In genomic region chr1:116908821-116909510, GRCh38 we compare ENCODE assay signal across 8 cellular contexts. TPM values are rescaled to one million over a fixed set of nuclear protein-coding genes. Genes with fewer than 3 reads are reported as not detected.
DNase-seq lines count a peak whose midpoint lies in the region; ATAC-seq and TF ChIP-seq lines count a peak whose summit lies in the region.

No MANE protein-coding gene starts in this region.

- WGBS in transverse colon (ENCODE audit: low coverage in 1 of 2), 2 donors: 77 to 80% methylated on average over 3 to 13 of the region's 13 CpGs

- H3K36me3 Mint-ChIP-seq in activated naive CD4-positive, alpha-beta T cell treated with anti-CD3 and anti-CD28 coated beads, Interleukin-2, amount 10 ng/mL, durations not matched to agents 7 days and 5 days: no peaks in the 10 kb centered on the region

- H3K9me3 ChIP-seq in lower lobe of right lung (no peaks in the 10 kb centered on the region), transverse colon (no peaks in the 10 kb centered on the region)

- peaks cover 20% of the 10 kb centered on the region for H3K4me1 ChIP-seq in lower lobe of right lung
- H3K4me1 ChIP-seq in transverse colon: peaks cover 7 to 32% (median 22%) of the 10 kb centered on the region in 4 donors

- H3K27ac Mint-ChIP-seq in activated naive CD4-positive, alpha-beta T cell treated with anti-CD3 and anti-CD28 coated beads, Interleukin-2, amount 10 ng/mL, durations not matched to agents 7 days and 5 days: no peak overlapping the region

- no peak overlapping the region for H3K27ac ChIP-seq in brain microvascular endothelial cell
- H3K27ac ChIP-seq in lower lobe of right lung: peak overlapping the region; percentile 72
- peak overlapping the region; percentile 83 to 94 (median 92) for H3K27ac ChIP-seq in transverse colon

- intact Hi-C loops in lower lobe of right lung (cut with DNase I): no loop called here
- intact Hi-C loops in transverse colon (cut with DNase I; ENCODE audit: low total_unique reads): no loop called here

- H3K27me3 ChIP-seq in brain microvascular endothelial cell (replicated peaks) (no peaks in the 10 kb centered on the region), lower lobe of right lung (ENCODE audit: low read depth) (no peaks in the 10 kb centered on the region), transverse colon (no peaks in the 10 kb centered on the region)

- no peaks in the 10 kb centered on the region for H3K9me3 Mint-ChIP-seq in activated naive CD4-positive, alpha-beta T cell treated with anti-CD3 and anti-CD28 coated beads, Interleukin-2, amount 10 ng/mL, durations not matched to agents 7 days and 5 days

- TF ChIP-seq CTCF in brain microvascular endothelial cell (IDR thresholded peaks at IDR 0.05; ENCODE audit: low read depth, low read length, missing control alignments): no peak
- TF ChIP-seq CTCF in lower lobe of right lung (IDR thresholded peaks at IDR 0.05): no peak
- no peak for TF ChIP-seq CTCF in transverse colon (IDR thresholded peaks at IDR 0.05)

- H3K4me3 ChIP-seq in brain microvascular endothelial cell (ENCODE audit: low read depth, low read length) (peak overlapping the region; percentile 69), lower lobe of right lung (peak overlapping the region; percentile 68), transverse colon (peak overlapping the region in 3 of 4 donors; percentile 71 to 89 (median 79))

- CTCF ChIA-PET in activated naive CD4-positive, alpha-beta T cell treated with anti-CD3 and anti-CD28 coated beads, Interleukin-2, amount 10 ng/mL, durations not matched to agents 7 days and 5 days (lab: Charles Lee): no interaction called here

- peaks cover 23% of the 10 kb centered on the region for H3K27me3 Mint-ChIP-seq in activated naive CD4-positive, alpha-beta T cell treated with anti-CD3 and anti-CD28 coated beads, Interleukin-2, amount 10 ng/mL, durations not matched to agents 7 days and 5 days

- DNase-seq in activated naive CD4-positive, alpha-beta T cell treated with anti-CD3 and anti-CD28 coated beads, Interleukin-2, amount 10 ng/mL, durations not matched to agents 7 days and 5 days: no peak
- no peak for DNase-seq in activated naive CD4-positive, alpha-beta T cell treated with anti-CD3 and anti-CD28 coated beads, Interleukin-2, amount 50 U/mL, for 16 hours
- DNase-seq in brain microvascular endothelial cell: no peak
- DNase-seq in lower lobe of right lung: no peak
- no peak for DNase-seq in transverse colon
- DNase-seq in Kasumi-1 (lab: John Stamatoyannopoulos, UW): no peak
- no peak for DNase-seq in DMS53 (lab: John Stamatoyannopoulos, UW)
- DNase-seq in HuH-7.5 (ENCODE audit: low spot score): no peak

- no peak for ATAC-seq in lower lobe of right lung

- TF ChIP-seq POLR2A in transverse colon (IDR thresholded peaks at IDR 0.05): no peak

- peaks cover 4% of the 10 kb centered on the region for H3K4me1 Mint-ChIP-seq in activated naive CD4-positive, alpha-beta T cell treated with anti-CD3 and anti-CD28 coated beads, Interleukin-2, amount 10 ng/mL, durations not matched to agents 7 days and 5 days

- H3K36me3 ChIP-seq in brain microvascular endothelial cell (replicated peaks): no peaks in the 10 kb centered on the region
- H3K36me3 ChIP-seq in lower lobe of right lung: no peaks in the 10 kb centered on the region
- H3K36me3 ChIP-seq in transverse colon: no peaks in the 10 kb centered on the region

- peak overlapping the region; percentile 74 for H3K4me3 Mint-ChIP-seq in activated naive CD4-positive, alpha-beta T cell treated with anti-CD3 and anti-CD28 coated beads, Interleukin-2, amount 10 ng/mL, durations not matched to agents 7 days and 5 days

- TF ChIP-seq EP300 in transverse colon (IDR thresholded peaks at IDR 0.05; ENCODE audit: low read depth): no peak

- in situ Hi-C loops in brain microvascular endothelial cell (cut with HindIII; ENCODE audit: low pct_ligation_motif_present, low sequenced_read_pairs) (no loop called here), transverse colon (cut with MboI; ENCODE audit: low pct_ligation_motif_present in 1 of 4, low pct_unique_long_range_greater_than_20kb in 1 of 4, low sequenced_read_pairs in 3 of 4) (no loop called here)

RNA-seq across cellular contexts. Expression of gene PTGFRN, which starts 0.8 kb away (rescaled TPM):
- total RNA-seq in lower lobe of right lung (31.1 TPM), transverse colon (10 to 100 TPM; 39.6 to 98.9 (median 73.9) TPM)
